In genomic region chr16:86975445-86975844, GRCh38 we compare ENCODE assay signal across 10 cellular contexts.
A peak's percentile ranks its signal among the peaks of the same experiment; 100 is the strongest.
DNase-seq lines count a peak whose midpoint lies in the region; ATAC-seq and FAIRE-seq lines count a peak whose summit lies in the region.
"Had no signal": no experiment of that assay in that cellular context is flagged by ENCODE, and none has a peak within 500 bp of the region (broad histone marks: within the 10 kb centered on the region; RNA-seq: fewer than 3 reads in every experiment).

No MANE protein-coding gene starts in this region.

- H3K79me1 ChIP-seq in trophoblast cell (ENCODE audit: low read length), result no peaks in the 10 kb centered on the region

- H3K36me3 Mint-ChIP-seq in T-helper 2 cell treated with Interferon-gamma antibody and Interleukin-4, amounts not matched to agents 5 μg/mL and 100 μg/mL, for 36 hours (ENCODE audit: low read depth), result no peaks in the 10 kb centered on the region
- H3K36me3 Mint-ChIP-seq in activated CD4-positive, alpha-beta memory T cell treated with anti-CD3 and anti-CD28 coated beads for 36 hours, result no peaks in the 10 kb centered on the region

- no peaks in the 10 kb centered on the region for H3K27me3 ChIP-seq in trophoblast cell (ENCODE audit: insufficient read depth, low read length)
- H3K27me3 ChIP-seq in small intestine (ENCODE audit: control insufficient read depth in 2 of 2, insufficient read depth in 2 of 2, low read length in 2 of 2), result no peaks in the 10 kb centered on the region

- no peak overlapping the region for H2AFZ ChIP-seq in trophoblast cell (ENCODE audit: insufficient read depth, low read length, poor library complexity)

- H3K4ac ChIP-seq in trophoblast cell (ENCODE audit: low read depth, low read length), result no peak overlapping the region

- H3K9me3 ChIP-seq in trophoblast cell (ENCODE audit: insufficient read depth, low read depth, low read length), result peaks cover 7% of the 10 kb centered on the region
- no peaks in the 10 kb centered on the region for H3K9me3 ChIP-seq in small intestine (ENCODE audit: control insufficient read depth, low read depth)
- H3K9me3 ChIP-seq: gastrocnemius medialis had no signal

- CTCF ChIA-PET in activated CD4-positive, alpha-beta memory T cell treated with anti-CD3 and anti-CD28 coated beads for 36 hours (lab: Charles Lee), result no interaction called here

- no peaks in the 10 kb centered on the region for H3K27me3 Mint-ChIP-seq in T-helper 2 cell treated with Interferon-gamma antibody and Interleukin-4, amounts not matched to agents 5 μg/mL and 100 μg/mL, for 36 hours (ENCODE audit: low read depth)
- no peaks in the 10 kb centered on the region for H3K27me3 Mint-ChIP-seq in activated CD4-positive, alpha-beta memory T cell treated with anti-CD3 and anti-CD28 coated beads for 36 hours

- H2BK5ac ChIP-seq in trophoblast cell (ENCODE audit: low read depth, low read length, poor library complexity), result no peak overlapping the region

- POLR2A ChIA-PET in activated CD4-positive, alpha-beta memory T cell treated with anti-CD3 and anti-CD28 coated beads for 36 hours (lab: Charles Lee), result no interaction called here

- H2BK12ac ChIP-seq in trophoblast cell (ENCODE audit: low read length), result no peak overlapping the region

- no peak overlapping the region for H3K14ac ChIP-seq in trophoblast cell (ENCODE audit: low read length)

- intact Hi-C loops in activated CD4-positive, alpha-beta memory T cell treated with anti-CD3 and anti-CD28 coated beads for 36 hours (cut with micrococcal nuclease), result no loop called here

- no peaks in the 10 kb centered on the region for H3K9me3 Mint-ChIP-seq in T-helper 2 cell treated with Interferon-gamma antibody and Interleukin-4, amounts not matched to agents 5 μg/mL and 100 μg/mL, for 36 hours
- H3K9me3 Mint-ChIP-seq in activated CD4-positive, alpha-beta memory T cell treated with anti-CD3 and anti-CD28 coated beads for 36 hours, result no peaks in the 10 kb centered on the region

- no peaks in the 10 kb centered on the region for H3K4me1 ChIP-seq in trophoblast cell (ENCODE audit: control insufficient read depth in 1 of 2, insufficient read depth in 2 of 2, low read length in 2 of 2)
- H3K4me1 ChIP-seq in small intestine (ENCODE audit: control insufficient read depth in 2 of 2, insufficient read depth in 1 of 2, low read depth in 1 of 2, low read length in 1 of 2), result no peaks in the 10 kb centered on the region
- H3K4me1 ChIP-seq: gastrocnemius medialis had no signal

- no peak for ATAC-seq in GM18909 (IDR thresholded peaks at IDR 0.05; ENCODE audit: poor library complexity, unreplicated experiment)

- H4K91ac ChIP-seq in trophoblast cell (ENCODE audit: low read depth, low read length), result no peak overlapping the region

- H3K4me3 ChIP-seq in trophoblast cell (ENCODE audit: low read depth, low read length) (no peak overlapping the region), small intestine (ENCODE audit: low read depth in 1 of 2, low read length in 2 of 2) (no peak overlapping the region)
- H3K4me3 ChIP-seq: gastrocnemius medialis had no signal

- no peaks in the 10 kb centered on the region for H3K79me2 ChIP-seq in trophoblast cell (ENCODE audit: control insufficient read depth, insufficient read depth, low read length, poor library complexity)

- H2BK120ac ChIP-seq in trophoblast cell (ENCODE audit: insufficient read depth, low read length, poor library complexity), result no peak overlapping the region

- no peak overlapping the region for H3K9ac ChIP-seq in trophoblast cell (ENCODE audit: low read length)

- H3K36me3 ChIP-seq in trophoblast cell (ENCODE audit: control insufficient read depth in 1 of 2, insufficient read depth in 2 of 2, low read length in 2 of 2), result no peaks in the 10 kb centered on the region
- H3K36me3 ChIP-seq in small intestine (ENCODE audit: control insufficient read depth in 2 of 2, insufficient read depth in 2 of 2, low read length in 2 of 2), result no peaks in the 10 kb centered on the region
- H3K36me3 ChIP-seq: gastrocnemius medialis had no signal

- DNase-seq in H4 (ENCODE audit: low spot score) (peak; percentile 96), RPMI7951 (ENCODE audit: low read depth) (peak; percentile 98), fibroblast of peridontal ligament (ENCODE audit: extremely low read depth) (peak; percentile 79), trophoblast cell (no peak), small intestine (no peak)
- DNase-seq in T-helper 2 cell treated with Interferon-gamma antibody and Interleukin-4, amounts not matched to agents 5 μg/mL and 100 μg/mL, for 36 hours (ENCODE audit: low spot score), result no peak
- no peak for DNase-seq in activated CD4-positive, alpha-beta memory T cell treated with anti-CD3 and anti-CD28 coated beads for 36 hours
- DNase-seq: activated CD4-positive, alpha-beta T cell treated with anti-CD3 and anti-CD28 coated beads, Interleukin-2, amount 50 U/mL, for 4 hours; gastrocnemius medialis had no signal

- no CpG with 5 or more reads among the region's 2 CpGs for WGBS in trophoblast cell (ENCODE audit: extremely low coverage, insufficient coverage, insufficient read length)
- WGBS in small intestine, 3 donors, result 7 to 25% (median 8%) methylated on average over 2 of the region's 2 CpGs

- no peak for FAIRE-seq in small intestine (lab: Jason Lieb, UNC)

- no peak overlapping the region for H3K23ac ChIP-seq in trophoblast cell (ENCODE audit: low read length)

- H3K27ac ChIP-seq in trophoblast cell (ENCODE audit: low read depth, low read length) (no peak overlapping the region), small intestine (ENCODE audit: low read depth in 1 of 2, low read length in 1 of 2) (no peak overlapping the region)
- H3K27ac ChIP-seq: gastrocnemius medialis had no signal

- H3K4me2 ChIP-seq in trophoblast cell (ENCODE audit: low read length), result no peak overlapping the region

- H4K8ac ChIP-seq in trophoblast cell (ENCODE audit: low read depth, low read length), result peak overlapping the region; percentile 13

- no peak overlapping the region for H3K27ac Mint-ChIP-seq in T-helper 2 cell treated with Interferon-gamma antibody and Interleukin-4, amounts not matched to agents 5 μg/mL and 100 μg/mL, for 36 hours
- H3K27ac Mint-ChIP-seq in activated CD4-positive, alpha-beta memory T cell treated with anti-CD3 and anti-CD28 coated beads for 36 hours, result no peak overlapping the region

- no peaks in the 10 kb centered on the region for H3K4me1 Mint-ChIP-seq in T-helper 2 cell treated with Interferon-gamma antibody and Interleukin-4, amounts not matched to agents 5 μg/mL and 100 μg/mL, for 36 hours (ENCODE audit: low read depth)
- no peaks in the 10 kb centered on the region for H3K4me1 Mint-ChIP-seq in activated CD4-positive, alpha-beta memory T cell treated with anti-CD3 and anti-CD28 coated beads for 36 hours (ENCODE audit: low read depth)

- no peak overlapping the region for H2AK5ac ChIP-seq in trophoblast cell (ENCODE audit: low read length)

- no peak overlapping the region for H3K4me3 Mint-ChIP-seq in T-helper 2 cell treated with Interferon-gamma antibody and Interleukin-4, amounts not matched to agents 5 μg/mL and 100 μg/mL, for 36 hours
- no peak overlapping the region for H3K4me3 Mint-ChIP-seq in activated CD4-positive, alpha-beta memory T cell treated with anti-CD3 and anti-CD28 coated beads for 36 hours

- H4K12ac ChIP-seq in trophoblast cell (ENCODE audit: low read depth, low read length), result no peak overlapping the region

- H3K18ac ChIP-seq in trophoblast cell (ENCODE audit: low read length), result no peak overlapping the region

Comparison
In these comparisons a context has a peak if more than half of its experiments do, and no peak if none do; other contexts are left out.
1. DNase-seq: peak in H4 (single experiment), RPMI7951 (single experiment) and fibroblast of peridontal ligament (single experiment); none in trophoblast cell (0 of 2), T-helper 2 cell treated with Interferon-gamma antibody and Interleukin-4, amounts not matched to agents 5 μg/mL and 100 μg/mL, for 36 hours (single experiment), small intestine (single experiment) and activated CD4-positive, alpha-beta memory T cell treated with anti-CD3 and anti-CD28 coated beads for 36 hours (single experiment).